ENCODE assay signal across 9 cellular contexts in the genomic region with DNA sequence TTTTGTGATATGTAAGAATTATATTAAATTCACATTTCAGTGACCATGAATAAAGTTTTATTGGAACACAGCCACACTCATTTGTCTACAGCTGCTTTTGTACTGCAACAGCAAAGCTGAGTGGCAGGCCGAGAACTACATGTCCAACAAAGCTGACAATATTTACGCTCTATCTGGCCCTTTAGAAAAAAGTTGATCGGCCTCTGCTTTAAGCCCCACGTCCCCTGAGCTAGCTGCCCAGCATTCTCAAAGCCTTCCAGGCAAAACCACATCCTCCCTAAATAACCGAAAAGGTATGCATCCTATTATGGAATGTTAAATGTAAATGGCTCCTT. TPM values are rescaled to one million over a fixed set of nuclear protein-coding genes. Genes with fewer than 3 reads are reported as not detected.
DNase-seq lines count a peak whose midpoint lies in the region; ATAC-seq and TF ChIP-seq lines count a peak whose summit lies in the region.
"Had no signal": no experiment of that assay in that cellular context is flagged by ENCODE, and none has a peak within 500 bp of the region (broad histone marks: within the 10 kb centered on the region; RNA-seq: fewer than 3 reads in every experiment).

No MANE protein-coding gene starts in this region.

- H3K9me3 ChIP-seq in uterus = no peaks in the 10 kb centered on the region

- peak overlapping the region; percentile 88 for H3K27ac Mint-ChIP-seq in activated CD4-positive, alpha-beta T cell treated with anti-CD3 and anti-CD28 coated beads, Interleukin-2, amount 10 ng/mL, durations not matched to agents 7 days and 5 days
- peak overlapping the region; percentile 81 for H3K27ac Mint-ChIP-seq in stimulated activated naive B cell treated with anti-CD40 and anti-IgM and Interleukin-4, amounts not matched to agents 10 μg/mL and 1 μg/mL and 100 μg/mL, for 72 hours

- H3K4me1 Mint-ChIP-seq in activated CD4-positive, alpha-beta T cell treated with anti-CD3 and anti-CD28 coated beads, Interleukin-2, amount 10 ng/mL, durations not matched to agents 7 days and 5 days = peaks cover 94% of the 10 kb centered on the region
- peaks cover 67 to 100% of the 10 kb centered on the region in 2 donors for H3K4me1 Mint-ChIP-seq in stimulated activated naive B cell treated with anti-CD40 and anti-IgM and Interleukin-4, amounts not matched to agents 10 μg/mL and 1 μg/mL and 100 μg/mL, for 72 hours

- H3K27ac ChIP-seq in VCaP (peak overlapping the region; percentile 20; the same call in 1 of the 2 replicates), uterus (no peak overlapping the region)

- H3K27me3 ChIP-seq in uterus = no peaks in the 10 kb centered on the region

- no peak for TF ChIP-seq CTCF in VCaP (conservative IDR thresholded peaks at IDR 0.05)
- TF ChIP-seq CTCF in uterus (IDR thresholded peaks at IDR 0.05) = no peak

- no peaks in the 10 kb centered on the region for H3K4me1 ChIP-seq in uterus

- H3K36me3 ChIP-seq in uterus = no peaks in the 10 kb centered on the region

- peak overlapping the region; percentile 34 for H3K4me3 Mint-ChIP-seq in activated CD4-positive, alpha-beta T cell treated with anti-CD3 and anti-CD28 coated beads, Interleukin-2, amount 10 ng/mL, durations not matched to agents 7 days and 5 days
- peak overlapping the region; percentile 44 to 63 for H3K4me3 Mint-ChIP-seq in stimulated activated naive B cell treated with anti-CD40 and anti-IgM and Interleukin-4, amounts not matched to agents 10 μg/mL and 1 μg/mL and 100 μg/mL, for 72 hours

- ATAC-seq in stimulated activated naive B cell treated with anti-CD40 and anti-IgM and Interleukin-4, amounts not matched to agents 10 μg/mL and 1 μg/mL and 100 μg/mL, for 72 hours (replicated peaks) = no peak
- ATAC-seq in GM21423 (IDR thresholded peaks at IDR 0.05; ENCODE audit: unreplicated experiment) = no peak

- H3K9me3 Mint-ChIP-seq in activated CD4-positive, alpha-beta T cell treated with anti-CD3 and anti-CD28 coated beads, Interleukin-2, amount 10 ng/mL, durations not matched to agents 7 days and 5 days = no peaks in the 10 kb centered on the region
- peaks cover 0 to 2% of the 10 kb centered on the region in 2 donors for H3K9me3 Mint-ChIP-seq in stimulated activated naive B cell treated with anti-CD40 and anti-IgM and Interleukin-4, amounts not matched to agents 10 μg/mL and 1 μg/mL and 100 μg/mL, for 72 hours

- CTCF ChIA-PET in activated CD4-positive, alpha-beta T cell treated with anti-CD3 and anti-CD28 coated beads, Interleukin-2, amount 10 ng/mL, durations not matched to agents 7 days and 5 days (lab: Charles Lee) = interaction anchor here (1.1 to 4.7 kb wide), 4 partner anchors 10 to 36 kb away, joined by 3 to 30 read pairs (median 4); no protein-coding TSS in a partner anchor

- TF ChIP-seq POLR2A in uterus (IDR thresholded peaks at IDR 0.05) = no peak

- DNase-seq in activated CD4-positive, alpha-beta T cell treated with anti-CD3 and anti-CD28 coated beads, Interleukin-2, amount 10 ng/mL, durations not matched to agents 7 days and 5 days = no peak
- no peak for DNase-seq in activated CD4-positive, alpha-beta T cell treated with anti-CD3 and anti-CD28 coated beads, Interleukin-2, amount 50 U/mL, for 48 hours
- peak; percentile 45 for DNase-seq in fibroblast of peridontal ligament (ENCODE audit: extremely low read depth)
- DNase-seq in stimulated activated naive B cell treated with anti-CD40 and anti-IgM and Interleukin-4, amounts not matched to agents 10 μg/mL and 1 μg/mL and 100 μg/mL, for 72 hours = no peak
- DNase-seq in stimulated activated CD4-positive, alpha-beta T cell treated with anti-CD3 and anti-CD28 coated beads, Interleukin-15, amount 100 ng/mL, for 24 hours = no peak
- DNase-seq in uterus = no peak
- DNase-seq: NCI-H1694 had no signal

- no peaks in the 10 kb centered on the region for H3K27me3 Mint-ChIP-seq in activated CD4-positive, alpha-beta T cell treated with anti-CD3 and anti-CD28 coated beads, Interleukin-2, amount 10 ng/mL, durations not matched to agents 7 days and 5 days
- no peaks in the 10 kb centered on the region for H3K27me3 Mint-ChIP-seq in stimulated activated naive B cell treated with anti-CD40 and anti-IgM and Interleukin-4, amounts not matched to agents 10 μg/mL and 1 μg/mL and 100 μg/mL, for 72 hours

- POLR2A ChIA-PET in activated CD4-positive, alpha-beta T cell treated with anti-CD3 and anti-CD28 coated beads, Interleukin-2, amount 10 ng/mL, durations not matched to agents 7 days and 5 days (lab: Charles Lee) = no interaction called here

- H3K4me3 ChIP-seq in uterus = no peak overlapping the region

- intact Hi-C loops in uterus (cut with DNase I; ENCODE audit: low total_unique reads) = no loop called here

- H3K36me3 Mint-ChIP-seq in activated CD4-positive, alpha-beta T cell treated with anti-CD3 and anti-CD28 coated beads, Interleukin-2, amount 10 ng/mL, durations not matched to agents 7 days and 5 days (ENCODE audit: low read depth) = peaks cover 60% of the 10 kb centered on the region
- peaks cover 26 to 55% of the 10 kb centered on the region in 2 donors for H3K36me3 Mint-ChIP-seq in stimulated activated naive B cell treated with anti-CD40 and anti-IgM and Interleukin-4, amounts not matched to agents 10 μg/mL and 1 μg/mL and 100 μg/mL, for 72 hours

RNA-seq across cellular contexts. Expression of a gene that starts 8.6 kb away (rescaled TPM):
- total RNA-seq in activated CD4-positive, alpha-beta T cell treated with anti-CD3 and anti-CD28 coated beads, Interleukin-2, amount 10 ng/mL, durations not matched to agents 7 days and 5 days = 100 to 1,000 TPM in 1 of 2 experiments, 10 to 100 TPM in 1; 98.0 to 109 TPM
- 10 to 100 TPM in 3 of 4 donors, 1 to 10 TPM in 1; 4.6 to 76.2 (median 28.2) TPM for total RNA-seq in uterus
